10 cellular contexts compared by ENCODE assay signal in genomic region chr12:95700316-95700785, GRCh38.
A peak's percentile ranks its signal among the peaks of the same experiment; 100 is the strongest.
DNase-seq lines count a peak whose midpoint lies in the region; ATAC-seq and TF ChIP-seq lines count a peak whose summit lies in the region.
"Had no signal": no experiment of that assay in that cellular context is flagged by ENCODE, and none has a peak within 500 bp of the region (broad histone marks: within the 10 kb centered on the region; RNA-seq: fewer than 3 reads in every experiment).

No MANE protein-coding gene starts in this region.

- H3K36me3 ChIP-seq in SJSA1, result peaks cover 7% of the 10 kb centered on the region

- peak overlapping the region; percentile 83 for H3K27ac ChIP-seq in SJSA1

- POLR2A ChIA-PET in T-cell (lab: Charles Lee), result no interaction called here

- ATAC-seq in HG02938 (IDR thresholded peaks at IDR 0.05; ENCODE audit: unreplicated experiment), result peak; percentile 97
- ATAC-seq in T-cell (replicated peaks in 1 of 4), result no peak
- no peak for ATAC-seq in SK-N-SH treated with all-trans-retinoic acid at 6 μM for 48 hours

- no peaks in the 10 kb centered on the region for H3K36me3 Mint-ChIP-seq in T-cell

- H3K27ac Mint-ChIP-seq in T-cell, result no peak overlapping the region
- H3K27ac Mint-ChIP-seq: B cell, nephron had no signal

- peak; percentile 3 for DNase-seq in activated CD4-positive, alpha-beta T cell treated with anti-CD3 and anti-CD28 coated beads for 48 hours
- DNase-seq in activated CD4-positive, alpha-beta T cell treated with anti-CD3 and anti-CD28 coated beads for 4 hours, result no peak
- DNase-seq in SJSA1 (ENCODE audit: low read depth in 1 of 2, low spot score in 2 of 2) (peak; percentile 50 to 75), smooth muscle cell of the brain vasculature (ENCODE audit: low read depth, low spot score) (peak; percentile 46), T-cell (no peak), head of caudate nucleus (no peak)

- H3K4me1 ChIP-seq in SJSA1 (replicated peaks), result peaks cover 54% of the 10 kb centered on the region

- no peaks in the 10 kb centered on the region for H3K27me3 ChIP-seq in SJSA1 (replicated peaks)

- H3K4me3 Mint-ChIP-seq in T-cell, result no peak overlapping the region
- H3K4me3 Mint-ChIP-seq: B cell, nephron had no signal

- peaks cover 4 to 11% of the 10 kb centered on the region in 2 donors for H3K27me3 Mint-ChIP-seq in T-cell

- H3K9me3 ChIP-seq in SJSA1 (replicated peaks), result no peaks in the 10 kb centered on the region

- CTCF ChIA-PET in T-cell (lab: Charles Lee), result interaction anchor here (0.6 to 0.7 kb wide), 2 partner anchors 41 to 211 kb away, joined by 3 to 5 read pairs; no protein-coding TSS in a partner anchor

- H3K9me3 Mint-ChIP-seq in T-cell, result no peaks in the 10 kb centered on the region
- H3K9me3 Mint-ChIP-seq: nephron had no signal

- H3K4me3 ChIP-seq in SJSA1, result no peak overlapping the region

- intact Hi-C loops in head of caudate nucleus (cut with DNase I), result no loop called here

- H3K4me1 Mint-ChIP-seq in T-cell, result no peaks in the 10 kb centered on the region
- H3K4me1 Mint-ChIP-seq: nephron had no signal

TF ChIP-seq in SK-N-SH treated with all-trans-retinoic acid at 6 μM for 48 hours, 23 proteins besides CTCF, POLR2A, EP300 and RAD21:
- no peak for TF ChIP-seq BACH2 (CRISPR knock-in tag; IDR thresholded peaks at IDR 0.05; ENCODE audit: borderline replicate concordance)
- no peak for TF ChIP-seq GLIS3 (CRISPR knock-in tag; IDR thresholded peaks at IDR 0.05)
- TF ChIP-seq RARB (CRISPR knock-in tag; IDR thresholded peaks at IDR 0.05), result no peak
- TF ChIP-seq PATZ1 (CRISPR knock-in tag; IDR thresholded peaks at IDR 0.05; ENCODE audit: borderline replicate concordance), result no peak
- TF ChIP-seq TOX (CRISPR knock-in tag; IDR thresholded peaks at IDR 0.05; ENCODE audit: borderline replicate concordance), result no peak
- TF ChIP-seq ZNF8 (CRISPR knock-in tag; IDR thresholded peaks at IDR 0.05), result no peak
- no peak for TF ChIP-seq PPARA (CRISPR knock-in tag; IDR thresholded peaks at IDR 0.05; ENCODE audit: borderline replicate concordance)
- TF ChIP-seq TCF4 (CRISPR knock-in tag; IDR thresholded peaks at IDR 0.05; ENCODE audit: borderline replicate concordance), result no peak
- TF ChIP-seq ZFP3 (CRISPR knock-in tag; IDR thresholded peaks at IDR 0.05), result no peak
- no peak for TF ChIP-seq ARNTL (CRISPR knock-in tag; IDR thresholded peaks at IDR 0.05; ENCODE audit: borderline replicate concordance, low read depth)
- TF ChIP-seq POU6F1 (CRISPR knock-in tag; IDR thresholded peaks at IDR 0.05; ENCODE audit: borderline replicate concordance, low read depth), result no peak
- no peak for TF ChIP-seq CSRNP3 (CRISPR knock-in tag; IDR thresholded peaks at IDR 0.05)
- no peak for TF ChIP-seq CREB5 (CRISPR knock-in tag; IDR thresholded peaks at IDR 0.05; ENCODE audit: low read depth)
- no peak for TF ChIP-seq ZNF70 (CRISPR knock-in tag; IDR thresholded peaks at IDR 0.05)
- no peak for TF ChIP-seq ZC3H10 (CRISPR knock-in tag; IDR thresholded peaks at IDR 0.05)
- no peak for TF ChIP-seq ISL1 (CRISPR knock-in tag; IDR thresholded peaks at IDR 0.05)
- no peak for TF ChIP-seq CSDC2 (CRISPR knock-in tag; IDR thresholded peaks at IDR 0.05)
- no peak for TF ChIP-seq TSHZ2 (CRISPR knock-in tag; IDR thresholded peaks at IDR 0.05)
- TF ChIP-seq OSR1 (CRISPR knock-in tag; IDR thresholded peaks at IDR 0.05), result no peak
- TF ChIP-seq ZNF565 (CRISPR knock-in tag; conservative IDR thresholded peaks at IDR 0.05; ENCODE audit: low read depth), result no peak

Comparison
In these comparisons a context has a peak if more than half of its experiments do, and no peak if none do; other contexts are left out.
1. DNase-seq: peak in activated CD4-positive, alpha-beta T cell treated with anti-CD3 and anti-CD28 coated beads for 48 hours (single experiment), SJSA1 (2 of 2) and smooth muscle cell of the brain vasculature (single experiment); none in activated CD4-positive, alpha-beta T cell treated with anti-CD3 and anti-CD28 coated beads for 4 hours (0 of 2), T-cell (0 of 34) and head of caudate nucleus (0 of 42).